In the genomic region with DNA sequence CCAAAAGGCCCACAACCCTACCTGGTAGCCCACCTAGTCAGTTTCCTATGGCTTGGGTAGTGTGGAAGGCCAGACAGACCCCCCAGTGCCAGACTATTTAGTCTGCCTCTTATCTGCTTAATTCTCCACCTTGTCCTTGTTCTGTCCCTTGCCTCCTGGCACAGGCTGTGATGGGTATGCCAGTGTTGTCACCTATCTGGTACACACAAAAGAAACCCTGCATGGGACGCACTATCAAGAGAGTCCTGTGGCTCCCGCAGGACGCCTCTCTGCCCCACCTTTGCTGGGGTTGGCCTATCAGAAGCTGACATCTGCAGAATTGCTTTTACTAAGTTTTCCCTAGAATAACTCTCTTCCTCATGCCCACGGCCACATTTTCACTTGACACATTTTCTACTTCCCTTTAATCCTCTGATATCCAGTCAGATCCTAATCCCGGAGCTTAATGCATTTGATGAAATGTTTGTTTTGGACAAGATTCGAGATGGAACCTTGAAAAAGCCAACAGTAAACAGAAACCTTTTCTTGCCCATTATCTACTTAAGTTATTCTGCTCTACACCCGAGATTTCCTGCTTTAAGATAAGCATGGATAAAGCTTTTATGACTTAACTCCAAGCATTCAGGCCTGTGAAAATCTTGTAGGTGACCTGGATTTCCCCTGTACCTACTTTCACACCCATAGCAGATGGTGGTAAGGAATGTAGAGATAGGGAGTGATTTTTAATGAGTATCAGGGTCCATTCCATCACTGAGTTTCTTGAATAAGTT, we compare ENCODE assay signal across 1 cellular context.
TF ChIP-seq lines count a peak whose summit lies in the region.

No MANE protein-coding gene starts in this region.

TF ChIP-seq in WTC11, 78 proteins besides CTCF, POLR2A, EP300 and RAD21 (continued from another document):
- TF ChIP-seq, protein P1, sequence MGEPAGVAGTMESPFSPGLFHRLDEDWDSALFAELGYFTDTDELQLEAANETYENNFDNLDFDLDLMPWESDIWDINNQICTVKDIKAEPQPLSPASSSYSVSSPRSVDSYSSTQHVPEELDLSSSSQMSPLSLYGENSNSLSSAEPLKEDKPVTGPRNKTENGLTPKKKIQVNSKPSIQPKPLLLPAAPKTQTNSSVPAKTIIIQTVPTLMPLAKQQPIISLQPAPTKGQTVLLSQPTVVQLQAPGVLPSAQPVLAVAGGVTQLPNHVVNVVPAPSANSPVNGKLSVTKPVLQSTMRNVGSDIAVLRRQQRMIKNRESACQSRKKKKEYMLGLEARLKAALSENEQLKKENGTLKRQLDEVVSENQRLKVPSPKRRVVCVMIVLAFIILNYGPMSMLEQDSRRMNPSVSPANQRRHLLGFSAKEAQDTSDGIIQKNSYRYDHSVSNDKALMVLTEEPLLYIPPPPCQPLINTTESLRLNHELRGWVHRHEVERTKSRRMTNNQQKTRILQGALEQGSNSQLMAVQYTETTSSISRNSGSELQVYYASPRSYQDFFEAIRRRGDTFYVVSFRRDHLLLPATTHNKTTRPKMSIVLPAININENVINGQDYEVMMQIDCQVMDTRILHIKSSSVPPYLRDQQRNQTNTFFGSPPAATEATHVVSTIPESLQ (CRISPR knock-in tag; IDR thresholded peaks at IDR 0.05): no peak
- no peak for TF ChIP-seq TEAD4 (CRISPR knock-in tag; IDR thresholded peaks at IDR 0.05)
